ENCODE assay signal across 20 cellular contexts in genomic region chr1:95028954-95029353, GRCh38.
"Had no signal": no experiment of that assay in that cellular context is flagged by ENCODE, and none has a peak within 500 bp of the region (broad histone marks: within the 10 kb centered on the region; RNA-seq: fewer than 3 reads in every experiment).

No MANE protein-coding gene starts in this region.

- H3K9me2 ChIP-seq: SK-N-SH had no signal

- H3K4me3 Mint-ChIP-seq: IgD-negative memory B cell had no signal

- H3K9ac ChIP-seq: SK-N-SH had no signal

- H3K4me1 Mint-ChIP-seq: IgD-negative memory B cell had no signal

- H3K27ac Mint-ChIP-seq: IgD-negative memory B cell had no signal

- H3K27me3 Mint-ChIP-seq: IgD-negative memory B cell had no signal

- H3K27ac ChIP-seq: HL-60, RWPE1 had no signal

- DNase-seq: KBM-7, MV-4-11, NCI-H1048, NCI-H1105, NCI-H1417, NCI-H146, NCI-H1694 treated with DMSO at 0.1 percent for 48 hours, NCI-H1930, NCI-H2081, NCI-H2107, NCI-H2227 treated with DMSO at 0.1 percent for 48 hours, NCI-H510A, NCI-H524 treated with DMSO at 0.1 percent for 48 hours, NCI-H69, NCI-H774, SHP77, SK-N-SH had no signal

- H3K4me2 ChIP-seq: SK-N-SH had no signal
